ENCODE assay signal across 24 cellular contexts in genomic region chrX:138872537-138872936, GRCh38.
"Had no signal": no experiment of that assay in that cellular context is flagged by ENCODE, and none has a peak within 500 bp of the region (broad histone marks: within the 10 kb centered on the region; RNA-seq: fewer than 3 reads in every experiment).

No MANE protein-coding gene starts in this region.

- H3K27me3 ChIP-seq: SJCRH30 had no signal

- ATAC-seq: activated CD4-positive, CD25-positive, alpha-beta regulatory T cell treated with anti-CD3 and anti-CD28 coated beads, Interleukin-2, amount 50 U/mL, for 24 hours; activated CD8-positive, alpha-beta T cell treated with anti-CD3 and anti-CD28 coated beads for 36 hours; activated T-cell treated with anti-CD3 and anti-CD28 coated beads, Interleukin-2, amount 50 U/mL, for 72 hours; Panc1 had no signal

- H3K4me3 ChIP-seq: SJCRH30 had no signal

- H3K4me1 ChIP-seq: SJCRH30 had no signal

- H3K36me3 ChIP-seq: SJCRH30 had no signal

- DNase-seq: activated CD4-positive, alpha-beta T cell treated with anti-CD3 and anti-CD28 coated beads for 4 hours; activated CD8-positive, alpha-beta memory T cell treated with anti-CD3 and anti-CD28 coated beads, Interleukin-2, amount 50 U/mL, for 4 hours; activated CD8-positive, alpha-beta T cell treated with anti-CD3 and anti-CD28 coated beads for 36 hours; activated gamma-delta T cell treated with Interleukin-2 at 50 U/mL for 16 hours; activated naive CD4-positive, alpha-beta T cell treated with anti-CD3 and anti-CD28 coated beads, Interleukin-2, amount 10 ng/mL, durations not matched to agents 7 days and 5 days; activated naive CD8-positive, alpha-beta T cell treated with anti-CD3 and anti-CD28 coated beads for 36 hours; activated T-cell treated with anti-CD3 and anti-CD28 coated beads, Interleukin-2, amount 50 U/mL, for 72 hours; Kasumi-1; KBM-7; NCI-H1092 treated with DMSO at 0.1 percent for 48 hours; NCI-H1417 treated with DMSO at 0.1 percent for 48 hours; NCI-H1694; NCI-H2029; NCI-H345; NCI-H510A; NCI-H526 treated with DMSO at 0.1 percent for 48 hours; NCI-H82; Right ventricle myocardium superior; SJCRH30; SK-N-SH; T-helper 1 cell had no signal

- H3K4me2 ChIP-seq: SK-N-SH had no signal

- H3K27ac ChIP-seq: RWPE1, SJCRH30 had no signal

- H3K9ac ChIP-seq: SK-N-SH had no signal
